ENCODE assay signal across 19 cellular contexts in the genomic region with DNA sequence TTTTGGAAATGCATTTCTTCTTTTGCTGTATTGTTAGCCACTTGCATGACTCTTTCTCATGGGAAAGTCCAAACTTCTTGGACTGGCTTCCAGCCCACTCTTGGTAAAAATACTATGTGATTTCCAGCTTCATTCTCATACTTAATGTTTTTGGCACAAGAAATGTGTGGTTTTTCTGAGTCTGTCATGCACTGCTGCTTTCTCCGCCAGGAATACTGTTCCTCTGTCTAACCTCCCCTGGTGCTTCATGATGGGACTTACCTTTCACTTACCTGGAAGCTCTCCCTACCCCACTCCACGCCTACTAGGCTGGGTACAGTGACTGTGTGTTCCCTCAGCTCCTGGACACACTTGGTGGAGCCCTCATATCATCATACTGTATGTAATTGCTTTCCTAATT. TPM values are rescaled to one million over a fixed set of nuclear protein-coding genes. Genes with fewer than 3 reads are reported as not detected.
"Had no signal": no experiment of that assay in that cellular context is flagged by ENCODE, and none has a peak within 500 bp of the region (broad histone marks: within the 10 kb centered on the region; RNA-seq: fewer than 3 reads in every experiment).

No MANE protein-coding gene starts in this region.

- ATAC-seq: activated CD8-positive, alpha-beta T cell treated with anti-CD3 and anti-CD28 coated beads for 36 hours; activated naive CD8-positive, alpha-beta T cell treated with anti-CD3 and anti-CD28 coated beads, Interleukin-2, amount 50 U/mL, for 24 hours; upper lobe of right lung had no signal

- H3K4me3 ChIP-seq: coronary artery, left ventricle myocardium inferior, prostate gland, right lobe of liver, upper lobe of right lung had no signal

- H3K27me3 ChIP-seq: right lobe of liver, upper lobe of right lung had no signal

- H3K27ac ChIP-seq: coronary artery, left ventricle myocardium inferior, prostate gland, right lobe of liver, upper lobe of right lung, VCaP had no signal

- DNase-seq: activated CD8-positive, alpha-beta T cell treated with anti-CD3 and anti-CD28 coated beads for 36 hours; activated naive CD4-positive, alpha-beta T cell; activated naive CD8-positive, alpha-beta T cell treated with anti-CD3 and anti-CD28 coated beads, Interleukin-2, amount 50 U/mL, for 24 hours; caudate nucleus; effector memory CD4-positive, alpha-beta T cell; immature natural killer cell; left ventricle myocardium inferior; mesenchymal stem cell; nephron progenitor cell; right lobe of liver; stimulated activated CD4-positive, alpha-beta T cell treated with anti-CD3 and anti-CD28 coated beads, Interleukin-2, amount 100 ng/mL, for 24 hours; stimulated activated naive CD4-positive, alpha-beta T cell; upper lobe of right lung had no signal

- FAIRE-seq: astrocyte had no signal

- H3K36me3 ChIP-seq: left ventricle myocardium inferior, prostate gland, right lobe of liver, upper lobe of right lung had no signal

- H3K9me3 ChIP-seq: left ventricle myocardium inferior, prostate gland, right lobe of liver, upper lobe of right lung had no signal

- H3K4me1 ChIP-seq: left ventricle myocardium inferior, prostate gland, upper lobe of right lung had no signal

RNA-seq across cellular contexts. Expression of gene MGAM2, which starts 18.8 kb away (rescaled TPM):
- total RNA-seq: activated CD8-positive, alpha-beta T cell treated with anti-CD3 and anti-CD28 coated beads for 36 hours; activated T-helper 1 cell treated with anti-CD3 and anti-CD28 coated beads, Interleukin-12 subunit alpha, Interleukin-12 subunit beta, Interleukin-2, Interleukin-4 antibody, amounts not matched to agents 30 ng/mL and 10 ng/mL and 1 ng/mL, durations not matched to agents 14 hours and 24 hours and 36 hours; left ventricle myocardium inferior had no signal
- polyA plus RNA-seq: esophagus had no signal
